ENCODE assay signal across 9 cellular contexts in genomic region chr14:22838631-22839041, GRCh38. TPM values are rescaled to one million over a fixed set of nuclear protein-coding genes. Genes with fewer than 3 reads are reported as not detected.
A peak's percentile ranks its signal among the peaks of the same experiment; 100 is the strongest.
DNase-seq lines count a peak whose midpoint lies in the region; ATAC-seq and TF ChIP-seq lines count a peak whose summit lies in the region.
"Had no signal": no experiment of that assay in that cellular context is flagged by ENCODE, and none has a peak within 500 bp of the region (broad histone marks: within the 10 kb centered on the region; RNA-seq: fewer than 3 reads in every experiment).

No MANE protein-coding gene starts in this region.

- no peak for ATAC-seq in HG03097 (IDR thresholded peaks at IDR 0.05; ENCODE audit: low FRiP score, unreplicated experiment)
- ATAC-seq in activated T-cell treated with anti-CD3 and anti-CD28 coated beads, Interleukin-2, amount 50 U/mL, for 4 hours = no peak
- ATAC-seq in GM18498 (IDR thresholded peaks at IDR 0.05; ENCODE audit: unreplicated experiment) = no peak

- peak overlapping the region; percentile 96 for H3K27ac ChIP-seq in muscle layer of duodenum (ENCODE audit: low read length)

- H3K9me3 ChIP-seq in muscle layer of duodenum (ENCODE audit: control insufficient read depth in 1 of 2, low read length in 2 of 2) = no peaks in the 10 kb centered on the region

- H3K9me3 Mint-ChIP-seq in activated T-cell treated with anti-CD3 and anti-CD28 coated beads, Interleukin-2, amount 50 U/mL, for 4 hours = no peaks in the 10 kb centered on the region

- peaks cover 31 to 51% of the 10 kb centered on the region in 2 donors for H3K36me3 ChIP-seq in muscle layer of duodenum (ENCODE audit: control insufficient read depth in 1 of 2, insufficient read depth in 2 of 2, low read length in 2 of 2)

- H3K4me1 ChIP-seq in muscle layer of duodenum (ENCODE audit: control insufficient read depth in 1 of 2, insufficient read depth in 2 of 2, low read length in 2 of 2) = peaks cover 15 to 35% of the 10 kb centered on the region in 2 donors

- peaks cover 5% of the 10 kb centered on the region for H3K36me3 Mint-ChIP-seq in activated T-cell treated with anti-CD3 and anti-CD28 coated beads, Interleukin-2, amount 50 U/mL, for 4 hours (ENCODE audit: insufficient read depth)

- no peaks in the 10 kb centered on the region for H3K27me3 ChIP-seq in muscle layer of duodenum (ENCODE audit: low read depth, low read length)

- TF ChIP-seq POLR2A in NB4 (IDR thresholded peaks at IDR 0.05; ENCODE audit: extremely low read depth, insufficient read length) = no peak

- peaks cover 9% of the 10 kb centered on the region for H3K4me1 Mint-ChIP-seq in activated T-cell treated with anti-CD3 and anti-CD28 coated beads, Interleukin-2, amount 50 U/mL, for 4 hours (ENCODE audit: low read depth)

- H3K4me3 Mint-ChIP-seq in activated T-cell treated with anti-CD3 and anti-CD28 coated beads, Interleukin-2, amount 50 U/mL, for 4 hours = no peak overlapping the region

- H3K27me3 Mint-ChIP-seq in activated T-cell treated with anti-CD3 and anti-CD28 coated beads, Interleukin-2, amount 50 U/mL, for 4 hours (ENCODE audit: low read depth) = peaks cover 16% of the 10 kb centered on the region

- DNase-seq in AG09309 (ENCODE audit: low read depth) (no peak), NB4 (ENCODE audit: low read depth) (peak; percentile 95), epithelial cell of esophagus (ENCODE audit: low read depth) (peak; percentile 43), SHP77 treated with DMSO at 0.1 percent for 48 hours (lab: John Stamatoyannopoulos, UW) (no peak)
- no peak for DNase-seq in activated T-cell treated with anti-CD3 and anti-CD28 coated beads, Interleukin-2, amount 50 U/mL, for 4 hours
- DNase-seq: activated naive CD4-positive, alpha-beta T cell had no signal

- peak overlapping the region; percentile 86 for H3K4me3 ChIP-seq in AG09309 (ENCODE audit: control insufficient read depth, low read depth, low read length)
- peak overlapping the region; percentile 79 for H3K4me3 ChIP-seq in NB4 (ENCODE audit: low read depth, low read length)
- peak overlapping the region; percentile 93 for H3K4me3 ChIP-seq in epithelial cell of esophagus (ENCODE audit: low read length)
- peak overlapping the region; percentile 90 to 92 for H3K4me3 ChIP-seq in muscle layer of duodenum (ENCODE audit: low read depth in 1 of 2, low read length in 2 of 2)

- TF ChIP-seq CTCF in AG09309 (IDR thresholded peaks at IDR 0.05; ENCODE audit: control insufficient read depth, insufficient read depth, low read depth, low read length, missing control alignments) = no peak
- TF ChIP-seq CTCF in NB4 (IDR thresholded peaks at IDR 0.05; ENCODE audit: low read depth, low read length) = no peak
- TF ChIP-seq CTCF in epithelial cell of esophagus (IDR thresholded peaks at IDR 0.05; ENCODE audit: insufficient read depth, low read depth, low read length, missing control alignments) = no peak

RNA-seq across cellular contexts. Expression of gene MMP14, which starts 2.3 kb away (rescaled TPM):
- 1 to 10 TPM in 2 of 3 donors, under 1 TPM in 1; 0.76 to 1.6 (median 1.2) TPM for total RNA-seq in activated T-cell treated with anti-CD3 and anti-CD28 coated beads, Interleukin-2, amount 50 U/mL, for 4 hours

RNA-seq across cellular contexts. Expression of gene MRPL52, which starts 8.9 kb away (rescaled TPM):
- 100 to 1,000 TPM; 247 to 250 (median 249) TPM for total RNA-seq in activated T-cell treated with anti-CD3 and anti-CD28 coated beads, Interleukin-2, amount 50 U/mL, for 4 hours

RNA-seq across cellular contexts. Expression of gene SLC7A7, which starts 23.4 kb away (rescaled TPM):
- total RNA-seq in activated T-cell treated with anti-CD3 and anti-CD28 coated beads, Interleukin-2, amount 50 U/mL, for 4 hours = under 1 TPM; 0.16 to 0.51 (median 0.19) TPM

RNA-seq across cellular contexts. Expression of gene LRP10, which starts 32.9 kb away (rescaled TPM):
- total RNA-seq in activated T-cell treated with anti-CD3 and anti-CD28 coated beads, Interleukin-2, amount 50 U/mL, for 4 hours = 10 to 100 TPM; 19.3 to 33.7 (median 26.2) TPM

RNA-seq across cellular contexts. Expression of gene REM2, which starts 44.4 kb away (rescaled TPM):
- under 1 TPM; 0.13 to 0.27 (median 0.15) TPM for total RNA-seq in activated T-cell treated with anti-CD3 and anti-CD28 coated beads, Interleukin-2, amount 50 U/mL, for 4 hours

Comparison
In these comparisons a context has a peak if more than half of its experiments do, and no peak if none do; other contexts are left out.
1. DNase-seq: peak in NB4 (single experiment) and epithelial cell of esophagus (single experiment); none in AG09309 (single experiment), SHP77 treated with DMSO at 0.1 percent for 48 hours (single experiment) and activated T-cell treated with anti-CD3 and anti-CD28 coated beads, Interleukin-2, amount 50 U/mL, for 4 hours (single experiment).
2. Peak in every context shown above with its lines, with median percentiles within 50 percentile points of each other: H3K4me3 ChIP-seq.